In genomic region chr11:76719281-76719680, GRCh38 we compare ENCODE assay signal across 25 cellular contexts. TPM values are rescaled to one million over a fixed set of nuclear protein-coding genes. Genes with fewer than 3 reads are reported as not detected.
"Had no signal": no experiment of that assay in that cellular context is flagged by ENCODE, and none has a peak within 500 bp of the region (broad histone marks: within the 10 kb centered on the region; RNA-seq: fewer than 3 reads in every experiment).

No MANE protein-coding gene starts in this region.

- DNase-seq: naive thymus-derived CD4-positive, alpha-beta T cell; natural killer cell; nucleus accumbens; pancreas; psoas muscle; right cardiac atrium; right lobe of liver; small intestine; stimulated activated CD4-positive, alpha-beta T cell treated with anti-CD3 and anti-CD28 coated beads, Interleukin-15, amount 100 ng/mL, for 24 hours; stimulated activated CD4-positive, alpha-beta T cell treated with anti-CD3 and anti-CD28 coated beads, Interleukin-2, amount 100 ng/mL, for 24 hours; stimulated activated CD4-positive, alpha-beta T cell treated with anti-CD3 and anti-CD28 coated beads, Interleukin-2, amount 100 ng/mL, for 48 hours; stimulated activated CD4-positive, alpha-beta T cell treated with anti-CD3 and anti-CD28 coated beads, Interleukin-4, amount 100 ng/mL, for 24 hours; stimulated activated naive B cell treated with anti-CD40 and anti-IgM and Interleukin-4, amounts not matched to agents 10 μg/mL and 1 μg/mL and 100 μg/mL, for 72 hours; stimulated activated naive CD4-positive, alpha-beta T cell treated with Interleukin-2 at 50 U/mL for 16 hours; stomach; thyroid gland; upper lobe of right lung; uterus had no signal

- ATAC-seq: naive thymus-derived CD4-positive, alpha-beta T cell; natural killer cell; pancreas; psoas muscle; right cardiac atrium; right lobe of liver; stimulated activated effector memory CD8-positive, alpha-beta T cell treated with anti-CD3 and anti-CD28 coated beads, Interleukin-12 subunit alpha, Interleukin-12 subunit beta, amount 100 ng/mL, for 72 hours; stimulated activated naive B cell treated with anti-CD40 and anti-IgM and Interleukin-4, amounts not matched to agents 10 μg/mL and 1 μg/mL and 100 μg/mL, for 72 hours; upper lobe of right lung had no signal

- H3K9me3 ChIP-seq: neutrophil, pancreas, psoas muscle, right lobe of liver, sigmoid colon, stomach, thoracic aorta, thyroid gland, tibial nerve, upper lobe of right lung, uterus had no signal

- H3K36me3 ChIP-seq: neural progenitor cell, neutrophil, pancreas, right lobe of liver, sigmoid colon, stomach, thoracic aorta, thyroid gland, tibial nerve, upper lobe of right lung, uterus had no signal

- H3K4me2 ChIP-seq: neural progenitor cell had no signal

- H3K27ac ChIP-seq: neural progenitor cell, neutrophil, pancreas, psoas muscle, right lobe of liver, sigmoid colon, stomach, thoracic aorta, thyroid gland, tibial nerve, upper lobe of right lung, uterus had no signal

- H2AFZ ChIP-seq: neural progenitor cell had no signal

- H3K4me1 ChIP-seq: neural progenitor cell, pancreas, uterus had no signal

- H3K27me3 ChIP-seq: pancreas, right lobe of liver, thyroid gland, tibial nerve, uterus had no signal

- FAIRE-seq: pancreas, small intestine had no signal

- H3K9ac ChIP-seq: neural progenitor cell had no signal

- H3K4me3 ChIP-seq: neural progenitor cell, pancreas, psoas muscle, right lobe of liver, sigmoid colon, stomach, thoracic aorta, thyroid gland, tibial nerve, upper lobe of right lung, uterus had no signal

RNA-seq across cellular contexts. Expression of gene LRRC32, which starts 48.7 kb away (rescaled TPM):
- polyA plus RNA-seq: naive thymus-derived CD4-positive, alpha-beta T cell; neural cell had no signal
